Comparison of ENCODE assay signal across 12 cellular contexts in the genomic region with DNA sequence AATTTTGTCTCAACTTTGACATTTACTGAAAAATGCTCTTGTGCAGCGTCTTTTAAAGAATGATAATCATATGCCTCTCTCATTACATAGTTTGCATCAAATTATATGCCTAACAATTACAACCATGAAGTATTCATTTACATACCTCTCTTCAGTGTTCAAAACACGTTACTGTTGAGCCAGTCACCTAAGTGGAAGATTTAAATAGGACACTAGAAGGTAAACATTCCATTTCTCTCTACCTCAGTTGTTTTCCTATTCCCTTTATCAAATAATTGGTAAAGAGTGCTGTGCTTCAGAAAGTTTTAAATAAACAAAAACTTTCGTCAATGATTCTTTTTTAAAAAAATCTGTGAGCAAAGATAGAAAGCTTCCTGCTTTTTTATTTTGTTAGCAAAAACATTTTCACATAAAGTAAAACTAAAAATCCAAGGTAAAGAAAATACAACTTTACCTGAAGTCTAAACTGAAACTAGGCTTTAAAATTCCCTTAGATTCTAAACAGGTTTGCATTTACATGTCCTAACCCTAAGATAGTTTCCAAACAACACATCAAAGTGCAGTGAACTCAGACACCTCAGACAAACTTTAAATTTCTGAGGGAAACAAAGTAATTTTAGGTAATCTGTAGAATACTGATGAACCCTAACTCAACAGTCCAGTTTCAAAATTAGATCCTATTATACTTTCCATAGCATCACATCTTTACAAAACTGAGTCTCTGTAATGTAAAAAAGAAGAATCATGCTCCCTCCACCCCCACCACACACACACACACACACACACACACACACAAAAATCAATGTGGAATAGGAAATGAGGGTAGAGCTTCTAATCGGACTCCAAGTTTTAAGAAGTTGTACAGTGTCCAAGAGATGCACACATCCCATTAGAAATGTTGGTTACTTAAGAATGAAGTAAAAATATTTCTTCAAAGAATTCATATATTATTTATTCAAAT. TPM values are rescaled to one million over a fixed set of nuclear protein-coding genes. Genes with fewer than 3 reads are reported as not detected.
DNase-seq lines count a peak whose midpoint lies in the region; ATAC-seq and TF ChIP-seq lines count a peak whose summit lies in the region.
"Had no signal": no experiment of that assay in that cellular context is flagged by ENCODE, and none has a peak within 500 bp of the region (broad histone marks: within the 10 kb centered on the region; RNA-seq: fewer than 3 reads in every experiment).

No MANE protein-coding gene starts in this region.

- H3K4me3 Mint-ChIP-seq in activated CD4-positive, alpha-beta memory T cell treated with anti-CD3 and anti-CD28 coated beads for 36 hours: no peak overlapping the region

- H3K4me2 ChIP-seq in osteoblast (ENCODE audit: insufficient read depth, low read length): peak overlapping the region; percentile 24

- H3K27me3 Mint-ChIP-seq in activated CD4-positive, alpha-beta memory T cell treated with anti-CD3 and anti-CD28 coated beads for 36 hours: peaks cover 2% of the 10 kb centered on the region

- no peaks in the 10 kb centered on the region for H3K27me3 ChIP-seq in osteoblast (ENCODE audit: insufficient read depth, low read length)
- H3K27me3 ChIP-seq: heart left ventricle, tibial nerve had no signal

- peaks cover 88% of the 10 kb centered on the region for H3K79me2 ChIP-seq in osteoblast (ENCODE audit: insufficient read depth, low read length)

- H3K36me3 ChIP-seq in osteoblast (ENCODE audit: insufficient read depth, low read length): no peaks in the 10 kb centered on the region
- H3K36me3 ChIP-seq: heart left ventricle, tibial nerve had no signal

- POLR2A ChIA-PET in activated CD4-positive, alpha-beta memory T cell treated with anti-CD3 and anti-CD28 coated beads for 36 hours (lab: Charles Lee): no interaction called here

- H3K36me3 Mint-ChIP-seq in activated CD4-positive, alpha-beta memory T cell treated with anti-CD3 and anti-CD28 coated beads for 36 hours: no peaks in the 10 kb centered on the region

- no peaks in the 10 kb centered on the region for H3K9me3 ChIP-seq in osteoblast (ENCODE audit: low read depth, low read length)
- H3K9me3 ChIP-seq: heart left ventricle, tibial nerve had no signal

- CTCF ChIA-PET in activated CD4-positive, alpha-beta memory T cell treated with anti-CD3 and anti-CD28 coated beads for 36 hours (lab: Charles Lee): no interaction called here

- H3K9me3 Mint-ChIP-seq in activated CD4-positive, alpha-beta memory T cell treated with anti-CD3 and anti-CD28 coated beads for 36 hours: no peaks in the 10 kb centered on the region

- peaks cover 5% of the 10 kb centered on the region for H4K20me1 ChIP-seq in osteoblast (ENCODE audit: insufficient read depth, low read length)

- H3K27ac ChIP-seq in osteoblast (ENCODE audit: low read depth, low read length): no peak overlapping the region
- H3K27ac ChIP-seq: heart left ventricle, skin epidermis, tibial nerve had no signal

- H2AFZ ChIP-seq in osteoblast (ENCODE audit: low read length): no peak overlapping the region

- H3K4me3 ChIP-seq in osteoblast (ENCODE audit: insufficient read depth, low read length): no peak overlapping the region
- H3K4me3 ChIP-seq: heart left ventricle, skin epidermis, tibial nerve had no signal

- no peaks in the 10 kb centered on the region for H3K4me1 Mint-ChIP-seq in activated CD4-positive, alpha-beta memory T cell treated with anti-CD3 and anti-CD28 coated beads for 36 hours (ENCODE audit: low read depth)

- peaks cover 16% of the 10 kb centered on the region for H3K4me1 ChIP-seq in osteoblast (ENCODE audit: insufficient read depth, low read length)

- no peak for DNase-seq in osteoblast (ENCODE audit: insufficient read length, low spot score, missing footprints)
- DNase-seq in C1 segment of cervical spinal cord (lab: John Stamatoyannopoulos, UW): no peak
- no peak for DNase-seq in NCI-H146 treated with DMSO at 0.1 percent for 48 hours (lab: John Stamatoyannopoulos, UW; ENCODE audit: unreplicated experiment)
- no peak for DNase-seq in activated CD4-positive, alpha-beta memory T cell treated with anti-CD3 and anti-CD28 coated beads for 36 hours
- DNase-seq: heart left ventricle, OCI-M1, T-helper 1 cell had no signal

- intact Hi-C loops in activated CD4-positive, alpha-beta memory T cell treated with anti-CD3 and anti-CD28 coated beads for 36 hours (cut with micrococcal nuclease): no loop called here

- ATAC-seq in GM19438 (IDR thresholded peaks at IDR 0.05; ENCODE audit: low read depth, unreplicated experiment): peak; percentile 35
- ATAC-seq in HG02763 (IDR thresholded peaks at IDR 0.05; ENCODE audit: unreplicated experiment): peak; percentile 8
- ATAC-seq in HG03571 (IDR thresholded peaks at IDR 0.05; ENCODE audit: unreplicated experiment): peak; percentile 16
- ATAC-seq: heart left ventricle had no signal

- TF ChIP-seq CTCF in osteoblast (IDR thresholded peaks at IDR 0.05; ENCODE audit: extremely low read depth, low read depth, low read length): no peak

- H3K27ac Mint-ChIP-seq in activated CD4-positive, alpha-beta memory T cell treated with anti-CD3 and anti-CD28 coated beads for 36 hours: no peak overlapping the region

RNA-seq across cellular contexts. Expression of a gene that starts 46.2 kb away (rescaled TPM):
- total RNA-seq in osteoblast: 73.4 and 78.5 TPM in 2 replicates
- total RNA-seq in activated CD4-positive, alpha-beta memory T cell treated with anti-CD3 and anti-CD28 coated beads for 36 hours: 1 to 10 TPM; 4.6 to 5.3 TPM

Comparison
In these comparisons a context has a peak if more than half of its experiments do, and no peak if none do; other contexts are left out.
1. RNA of a gene that starts 46.2 kb away (total RNA-seq): 73.4 to 78.5 TPM in osteoblast; 4.6 to 5.3 TPM in activated CD4-positive, alpha-beta memory T cell treated with anti-CD3 and anti-CD28 coated beads for 36 hours; every median in the first group is over 10 times any median in the second.
2. Peak in every context shown above with its lines, with median percentiles within 50 percentile points of each other: ATAC-seq.